Comparison of ENCODE assay signal across 11 cellular contexts in the genomic region with DNA sequence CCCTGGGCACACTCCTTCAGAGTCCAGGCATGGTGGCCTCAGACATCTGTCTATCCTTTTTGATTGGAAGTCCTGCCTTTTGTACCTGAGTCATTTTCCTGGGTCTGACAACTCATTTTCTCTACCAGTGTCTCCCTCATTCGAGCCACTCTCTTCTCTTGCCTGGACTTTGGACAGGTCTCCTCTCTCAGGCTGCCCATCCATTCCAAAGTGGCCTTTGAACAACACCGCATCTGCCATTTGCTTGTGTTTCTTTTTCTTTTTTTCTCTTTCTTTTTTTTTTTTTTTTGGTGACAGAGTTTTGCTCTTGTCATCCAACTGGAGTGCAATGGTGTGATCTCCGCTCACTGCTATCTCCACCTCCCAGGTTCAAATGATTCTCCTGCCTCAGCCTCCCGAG.
"Had no signal": no experiment of that assay in that cellular context is flagged by ENCODE, and none has a peak within 500 bp of the region (broad histone marks: within the 10 kb centered on the region; RNA-seq: fewer than 3 reads in every experiment).

No MANE protein-coding gene starts in this region.

- H3K9me3 Mint-ChIP-seq: GM23338, H9 had no signal

- H3K36me3 ChIP-seq: HAP-1 had no signal

- H3K9ac ChIP-seq: GM23248 had no signal

- FAIRE-seq: H1, H54 had no signal

- DNase-seq: GM23248, GOT3, H7, H9, HCEC 1CT, HFFc6 had no signal

- H3K4me3 Mint-ChIP-seq: GM23338, H9, HFFc6 had no signal

- H3K4me2 ChIP-seq: GM23338 had no signal

- H3K9me3 ChIP-seq: HAP-1 had no signal

- ATAC-seq: GM23338, HCT116 had no signal

- H3K27ac Mint-ChIP-seq: GM23338, H9, HFFc6 had no signal

- H2AFZ ChIP-seq: GM23248 had no signal

- H3K27ac ChIP-seq: GM23248 had no signal

- H3K4me3 ChIP-seq: GM23248, GM23338, HAP-1 had no signal
